ENCODE assay signal across 7 cellular contexts in the genomic region with DNA sequence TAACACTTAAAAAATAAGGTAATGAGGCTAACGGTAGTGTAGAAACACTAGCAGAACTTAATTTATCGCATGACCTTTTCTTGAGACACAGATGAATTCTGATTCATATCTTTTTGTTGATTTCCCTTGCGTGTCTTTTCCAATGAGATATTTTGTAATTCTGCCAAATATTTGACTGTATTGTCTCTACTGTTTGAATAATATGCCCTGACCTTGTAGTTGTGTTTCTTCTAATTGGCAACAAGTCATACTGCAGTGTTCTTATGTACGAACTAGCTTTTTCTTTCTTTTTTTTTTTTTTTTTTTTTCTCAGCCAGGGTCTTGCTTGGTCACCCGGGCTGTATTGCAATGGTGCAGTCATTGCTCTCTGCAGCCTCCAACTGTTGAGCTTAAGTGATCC. TPM values are rescaled to one million over a fixed set of nuclear protein-coding genes. Genes with fewer than 3 reads are reported as not detected.
"Had no signal": no experiment of that assay in that cellular context is flagged by ENCODE, and none has a peak within 500 bp of the region (broad histone marks: within the 10 kb centered on the region; RNA-seq: fewer than 3 reads in every experiment).

No MANE protein-coding gene starts in this region.

- DNase-seq: GM23248, H9, HCEC 1CT, IMR-90, KG1 had no signal

- H3K4me1 Mint-ChIP-seq: H9 had no signal

- H3K27ac Mint-ChIP-seq: H9 had no signal

- H3K4me3 Mint-ChIP-seq: H9 had no signal

- H3K9me3 Mint-ChIP-seq: H9 had no signal

- ATAC-seq: K562 had no signal

RNA-seq across cellular contexts. Expression of gene RUNDC3B, which starts 18.3 kb away (rescaled TPM):
- total RNA-seq: HT-29, K562 had no signal
